Comparison of ENCODE assay signal across 19 cellular contexts in genomic region chr14:88040141-88040540, GRCh38. TPM values are rescaled to one million over a fixed set of nuclear protein-coding genes. Genes with fewer than 3 reads are reported as not detected.
DNase-seq lines count a peak whose midpoint lies in the region; ATAC-seq and TF ChIP-seq lines count a peak whose summit lies in the region.
"Had no signal": no experiment of that assay in that cellular context is flagged by ENCODE, and none has a peak within 500 bp of the region (broad histone marks: within the 10 kb centered on the region; RNA-seq: fewer than 3 reads in every experiment).

No MANE protein-coding gene starts in this region.

- ATAC-seq in right lobe of liver (no peak), GM21390 (IDR thresholded peaks at IDR 0.05; ENCODE audit: unreplicated experiment) (no peak)
- no peak for ATAC-seq in naive thymus-derived CD4-positive, alpha-beta T cell

- TF ChIP-seq CTCF in right lobe of liver (IDR thresholded peaks at IDR 0.05) (no peak), type B pancreatic cell (conservative IDR thresholded peaks at IDR 0.05) (no peak)

- peaks cover 0 to 4% (median 0%) of the 10 kb centered on the region in 5 donors for H3K36me3 Mint-ChIP-seq in naive thymus-derived CD4-positive, alpha-beta T cell
- H3K36me3 Mint-ChIP-seq in type B pancreatic cell = no peaks in the 10 kb centered on the region
- H3K36me3 Mint-ChIP-seq: CD4-positive, alpha-beta memory T cell had no signal

- CTCF ChIA-PET in naive thymus-derived CD4-positive, alpha-beta T cell (lab: Charles Lee) = no interaction called here

- 85% methylated on average over 1 of the region's 1 CpG for WGBS in right lobe of liver (ENCODE audit: insufficient coverage, low coverage, low lambda C conversion rate, missing lambda C conversion rate)

- DNase-seq in cerebellar cortex (ENCODE audit: low spot score) (peak; percentile 92), cerebellum (ENCODE audit: low spot score) (peak; percentile 60), right lobe of liver (no peak), superior temporal gyrus (ENCODE audit: extremely low spot score) (peak; percentile 28), type B pancreatic cell (ENCODE audit: extremely low spot score, unreplicated experiment) (no peak)
- DNase-seq in naive thymus-derived CD4-positive, alpha-beta T cell = no peak
- DNase-seq: Calu3; CD4-positive, alpha-beta memory T cell; COR-L47; DMS53; DMS79 treated with DMSO at 0.1 percent for 48 hours; GM23248; H7; HCEC 1CT had no signal

- H3K9me3 Mint-ChIP-seq in naive thymus-derived CD4-positive, alpha-beta T cell = no peaks in the 10 kb centered on the region
- peaks cover 4% of the 10 kb centered on the region for H3K9me3 Mint-ChIP-seq in type B pancreatic cell
- H3K9me3 Mint-ChIP-seq: CD4-positive, alpha-beta memory T cell had no signal

- intact Hi-C loops in right lobe of liver (cut with DNase I) = no loop called here
- intact Hi-C loops in naive thymus-derived CD4-positive, alpha-beta T cell (cut with micrococcal nuclease) = loop anchor here in 1 of 2 donors (5.0 kb wide), 1 partner anchor 33 kb away; the partner anchor contains the start of gene GPR65

- H3K27ac ChIP-seq in right lobe of liver = peak overlapping the region in 2 of 3 donors; percentile 2 to 62
- H3K27ac ChIP-seq in naive thymus-derived CD4-positive, alpha-beta T cell (ENCODE audit: low read depth, low read length) = no peak overlapping the region
- H3K27ac ChIP-seq: GM23248 had no signal

- H3K27ac Mint-ChIP-seq in naive thymus-derived CD4-positive, alpha-beta T cell = no peak overlapping the region
- no peak overlapping the region for H3K27ac Mint-ChIP-seq in type B pancreatic cell
- H3K27ac Mint-ChIP-seq: CD4-positive, alpha-beta memory T cell had no signal

- H3K4me1 ChIP-seq in right lobe of liver = peaks cover 0 to 52% (median 13%) of the 10 kb centered on the region in 4 donors
- peaks cover 0 to 11% of the 10 kb centered on the region in 2 donors for H3K4me1 ChIP-seq in naive thymus-derived CD4-positive, alpha-beta T cell (ENCODE audit: control insufficient read depth in 2 of 2, insufficient read depth in 2 of 2, low read length in 2 of 2)

- H3K4me3 ChIP-seq in right lobe of liver = no peak overlapping the region
- H3K4me3 ChIP-seq in naive thymus-derived CD4-positive, alpha-beta T cell (ENCODE audit: low read length) = no peak overlapping the region
- H3K4me3 ChIP-seq: GM23248 had no signal

- peaks cover 0 to 13% (median 0%) of the 10 kb centered on the region in 7 donors for H3K4me1 Mint-ChIP-seq in naive thymus-derived CD4-positive, alpha-beta T cell
- H3K4me1 Mint-ChIP-seq in type B pancreatic cell (ENCODE audit: unreplicated experiment) = no peaks in the 10 kb centered on the region

- no peaks in the 10 kb centered on the region for H3K27me3 ChIP-seq in right lobe of liver
- no peaks in the 10 kb centered on the region for H3K27me3 ChIP-seq in naive thymus-derived CD4-positive, alpha-beta T cell (ENCODE audit: control insufficient read depth in 2 of 2, insufficient read depth in 2 of 2, low read length in 2 of 2)

- POLR2A ChIA-PET in naive thymus-derived CD4-positive, alpha-beta T cell (lab: Charles Lee) = interaction anchor here (1.0 kb wide), 1 partner anchor 12 kb away, joined by 3 read pairs; no protein-coding TSS in a partner anchor

- H3K27me3 Mint-ChIP-seq in naive thymus-derived CD4-positive, alpha-beta T cell = no peaks in the 10 kb centered on the region
- H3K27me3 Mint-ChIP-seq in type B pancreatic cell = peaks cover 5% of the 10 kb centered on the region
- H3K27me3 Mint-ChIP-seq: CD4-positive, alpha-beta memory T cell had no signal

- no peak for TF ChIP-seq POLR2A in right lobe of liver (IDR thresholded peaks at IDR 0.05)

- H3K9me3 ChIP-seq in right lobe of liver = no peaks in the 10 kb centered on the region
- H3K9me3 ChIP-seq in naive thymus-derived CD4-positive, alpha-beta T cell (ENCODE audit: control insufficient read depth in 2 of 3, low read length in 3 of 3) = no peaks in the 10 kb centered on the region

- H3K36me3 ChIP-seq in right lobe of liver = peaks cover 0 to 3% (median 0%) of the 10 kb centered on the region in 4 donors
- no peaks in the 10 kb centered on the region for H3K36me3 ChIP-seq in naive thymus-derived CD4-positive, alpha-beta T cell (ENCODE audit: control insufficient read depth in 2 of 3, insufficient read depth in 3 of 3, low read length in 3 of 3)

- no peak overlapping the region for H3K4me3 Mint-ChIP-seq in naive thymus-derived CD4-positive, alpha-beta T cell
- no peak overlapping the region for H3K4me3 Mint-ChIP-seq in type B pancreatic cell
- H3K4me3 Mint-ChIP-seq: CD4-positive, alpha-beta memory T cell had no signal

RNA-seq across cellular contexts. Expression of gene GPR65, which starts 35.2 kb away (rescaled TPM):
- 0.18 TPM for total RNA-seq in cerebellum
- 1 to 10 TPM; 1.0 to 2.7 (median 1.2) TPM for total RNA-seq in right lobe of liver
- total RNA-seq in naive thymus-derived CD4-positive, alpha-beta T cell = 10 to 100 TPM in 2 of 5 experiments, 1 to 10 TPM in 3; 9.0 to 18.6 (median 10.0) TPM
- polyA plus RNA-seq in naive thymus-derived CD4-positive, alpha-beta T cell = 10 to 100 TPM in 1 of 2 donors, 1 to 10 TPM in 1; 7.6 to 10.9 TPM
- total RNA-seq in type B pancreatic cell (ENCODE audit: low replicate concordance) = not detected in 2 replicates
- total RNA-seq: A172, A673, Daoy, H1, H7 had no signal
- polyA plus RNA-seq: H1 had no signal

RNA-seq across cellular contexts. Expression of gene GALC, which starts 47.2 kb away (rescaled TPM):
- total RNA-seq in cerebellum (35.5 TPM), right lobe of liver (10 to 100 TPM in 3 of 6 experiments, 1 to 10 TPM in 3; 8.3 to 23.5 (median 10.3) TPM), type B pancreatic cell (ENCODE audit: low replicate concordance) (16.3 and 18.5 TPM in 2 replicates)
- 10 to 100 TPM; 17.8 to 26.1 (median 22.3) TPM for total RNA-seq in naive thymus-derived CD4-positive, alpha-beta T cell
- 1 to 10 TPM; 7.1 to 7.8 TPM for polyA plus RNA-seq in naive thymus-derived CD4-positive, alpha-beta T cell
- total RNA-seq: A172 had no signal

Comparison
In these comparisons a context has a peak if more than half of its experiments do, and no peak if none do; other contexts are left out.
1. DNase-seq: peak in cerebellar cortex (single experiment), cerebellum (single experiment) and superior temporal gyrus (single experiment); none in right lobe of liver (0 of 3), naive thymus-derived CD4-positive, alpha-beta T cell (0 of 9) and type B pancreatic cell (single experiment).